ENCODE assay signal across 2 cellular contexts in the genomic region with DNA sequence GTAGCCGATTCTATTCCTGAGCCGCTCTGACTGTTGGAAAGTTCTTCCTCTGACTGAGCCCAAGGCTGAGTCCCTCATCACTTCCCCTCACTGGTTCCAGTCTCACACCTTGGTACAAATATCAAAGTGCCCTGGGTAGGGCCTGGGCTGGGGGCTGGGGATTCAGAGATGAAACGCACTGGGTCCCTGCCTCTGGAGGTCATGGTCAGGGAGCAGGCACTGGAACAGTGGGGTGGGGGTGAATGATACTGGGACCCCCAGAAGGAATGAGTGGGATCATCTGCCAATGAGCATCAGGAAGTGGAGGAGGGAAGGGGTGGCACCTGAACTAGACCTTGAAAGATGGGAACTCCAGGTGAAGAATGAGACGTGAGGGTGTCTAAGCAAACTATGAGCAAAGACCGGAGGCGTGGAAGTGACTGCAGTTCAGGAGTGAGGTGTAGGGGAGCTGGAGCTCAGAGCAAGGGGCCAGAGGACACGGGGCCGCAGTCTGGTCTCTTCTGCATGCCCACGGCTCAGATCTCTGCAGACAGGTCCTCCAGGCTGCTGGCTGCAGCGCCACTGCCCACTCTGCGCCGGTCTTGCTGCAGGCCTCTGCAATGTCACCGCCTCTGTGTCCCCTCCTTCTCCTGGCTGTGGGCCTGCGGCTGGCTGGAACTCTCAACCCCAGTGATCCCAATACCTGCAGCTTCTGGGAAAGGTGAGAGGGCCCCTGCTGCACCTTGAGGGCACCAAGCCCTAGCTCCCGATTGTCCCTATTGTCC.
TF ChIP-seq lines count a peak whose summit lies in the region.

No MANE protein-coding gene starts in this region.

TF ChIP-seq in HEK293, 187 proteins besides CTCF, POLR2A, EP300 and RAD21:
- TF ChIP-seq SP7 (tag by site-specific recombination; IDR thresholded peaks at IDR 0.05) (no peak), ZFHX2 (tag by site-specific recombination; conservative IDR thresholded peaks at IDR 0.05) (peak; percentile 55), EGR2 (tag by site-specific recombination; IDR thresholded peaks at IDR 0.05; ENCODE audit: low read depth) (peak; percentile 77)

TF ChIP-seq in IMR-90, 13 proteins besides CTCF, POLR2A, EP300 and RAD21:
- TF ChIP-seq FOS (IDR thresholded peaks at IDR 0.05; ENCODE audit: low read depth, low read length) (no peak), BHLHE40 (IDR thresholded peaks at IDR 0.05; ENCODE audit: low read depth, low read length) (no peak), MAZ (IDR thresholded peaks at IDR 0.05; ENCODE audit: borderline replicate concordance, low read depth, low read length) (no peak), MXI1 (IDR thresholded peaks at IDR 0.05; ENCODE audit: borderline replicate concordance, low read depth, low read length) (no peak), RFX5 (IDR thresholded peaks at IDR 0.05; ENCODE audit: low read depth, low read length) (no peak), CEBPB (IDR thresholded peaks at IDR 0.05; ENCODE audit: low read depth, low read length) (no peak), RCOR1 (IDR thresholded peaks at IDR 0.05; ENCODE audit: insufficient replicate concordance, low read length) (no peak), NFE2L2 (IDR thresholded peaks at IDR 0.05; ENCODE audit: low read depth, low read length) (no peak), SMC3 (IDR thresholded peaks at IDR 0.05; ENCODE audit: low read depth, low read length) (no peak)
- TF ChIP-seq, protein P1, sequence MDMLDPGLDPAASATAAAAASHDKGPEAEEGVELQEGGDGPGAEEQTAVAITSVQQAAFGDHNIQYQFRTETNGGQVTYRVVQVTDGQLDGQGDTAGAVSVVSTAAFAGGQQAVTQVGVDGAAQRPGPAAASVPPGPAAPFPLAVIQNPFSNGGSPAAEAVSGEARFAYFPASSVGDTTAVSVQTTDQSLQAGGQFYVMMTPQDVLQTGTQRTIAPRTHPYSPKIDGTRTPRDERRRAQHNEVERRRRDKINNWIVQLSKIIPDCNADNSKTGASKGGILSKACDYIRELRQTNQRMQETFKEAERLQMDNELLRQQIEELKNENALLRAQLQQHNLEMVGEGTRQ (IDR thresholded peaks at IDR 0.05; ENCODE audit: low read depth, low read length), result no peak
- TF ChIP-seq, protein P2, sequence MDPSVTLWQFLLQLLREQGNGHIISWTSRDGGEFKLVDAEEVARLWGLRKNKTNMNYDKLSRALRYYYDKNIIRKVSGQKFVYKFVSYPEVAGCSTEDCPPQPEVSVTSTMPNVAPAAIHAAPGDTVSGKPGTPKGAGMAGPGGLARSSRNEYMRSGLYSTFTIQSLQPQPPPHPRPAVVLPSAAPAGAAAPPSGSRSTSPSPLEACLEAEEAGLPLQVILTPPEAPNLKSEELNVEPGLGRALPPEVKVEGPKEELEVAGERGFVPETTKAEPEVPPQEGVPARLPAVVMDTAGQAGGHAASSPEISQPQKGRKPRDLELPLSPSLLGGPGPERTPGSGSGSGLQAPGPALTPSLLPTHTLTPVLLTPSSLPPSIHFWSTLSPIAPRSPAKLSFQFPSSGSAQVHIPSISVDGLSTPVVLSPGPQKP (IDR thresholded peaks at IDR 0.05; ENCODE audit: borderline replicate concordance, low read depth, low read length), result no peak
